32 cellular contexts compared by ENCODE assay signal in the genomic region with DNA sequence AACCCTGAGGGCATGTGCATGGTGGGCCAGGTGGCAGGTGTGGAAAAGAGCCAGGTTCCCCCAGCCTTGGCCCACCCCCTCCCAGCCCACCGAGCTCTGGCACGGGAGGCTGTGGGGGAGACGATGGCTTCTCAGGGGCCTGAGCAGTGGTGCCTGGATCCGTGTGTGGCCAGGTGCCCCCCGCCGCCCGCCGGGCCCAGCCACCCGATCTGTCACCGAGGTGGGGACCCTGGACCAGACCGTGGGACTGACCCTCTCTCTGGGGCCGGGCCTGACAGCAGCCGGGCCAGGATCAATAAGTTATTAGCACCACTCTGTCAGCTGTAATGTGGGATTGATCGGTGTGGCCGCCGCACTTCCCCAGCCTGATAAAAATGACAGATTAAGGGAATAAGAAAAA. TPM values are rescaled to one million over a fixed set of nuclear protein-coding genes. Genes with fewer than 3 reads are reported as not detected.
"Had no signal": no experiment of that assay in that cellular context is flagged by ENCODE, and none has a peak within 500 bp of the region (broad histone marks: within the 10 kb centered on the region; RNA-seq: fewer than 3 reads in every experiment).

No MANE protein-coding gene starts in this region.

- H3K27ac ChIP-seq: cardiac muscle cell, coronary artery, dorsolateral prefrontal cortex, gastrocnemius medialis, lower lobe of right lung, parathyroid adenoma, suprapubic skin, tibial artery had no signal

- FAIRE-seq: kidney had no signal

- H3K9me3 ChIP-seq: gastrocnemius medialis, lower lobe of right lung, mucosa of descending colon, spleen, suprapubic skin, tibial artery had no signal

- H3K4me3 Mint-ChIP-seq: activated CD4-positive, alpha-beta T cell treated with anti-CD3 and anti-CD28 coated beads for 36 hours; activated CD8-positive, alpha-beta memory T cell treated with anti-CD3 and anti-CD28 coated beads, Interleukin-2, amount 10 ng/mL, durations not matched to agents 7 days and 5 days; activated CD8-positive, alpha-beta T cell treated with anti-CD3 and anti-CD28 coated beads, Interleukin-2, amount 10 ng/mL, durations not matched to agents 7 days and 5 days; immature natural killer cell; nephron progenitor cell; T-cell had no signal

- H3K9me3 Mint-ChIP-seq: activated naive CD4-positive, alpha-beta T cell treated with anti-CD3 and anti-CD28 coated beads, Interleukin-2, amount 50 U/mL, for 72 hours; activated T-helper 2 cell treated with anti-CD3 and anti-CD28 coated beads, Interferon-gamma antibody, Interleukin-2, Interleukin-4, amounts not matched to agents 10 μg/mL and 5 μg/mL and 100 μg/mL, durations not matched to agents 14 hours and 24 hours and 36 hours; immature natural killer cell; nephron progenitor cell; T-cell had no signal

- H2AFZ ChIP-seq: parathyroid adenoma had no signal

- H3K27ac Mint-ChIP-seq: activated CD4-positive, alpha-beta T cell treated with anti-CD3 and anti-CD28 coated beads for 36 hours; activated CD8-positive, alpha-beta memory T cell treated with anti-CD3 and anti-CD28 coated beads, Interleukin-2, amount 10 ng/mL, durations not matched to agents 7 days and 5 days; activated CD8-positive, alpha-beta T cell treated with anti-CD3 and anti-CD28 coated beads, Interleukin-2, amount 10 ng/mL, durations not matched to agents 7 days and 5 days; activated naive CD4-positive, alpha-beta T cell treated with anti-CD3 and anti-CD28 coated beads, Interleukin-2, amount 50 U/mL, for 72 hours; activated T-helper 2 cell treated with anti-CD3 and anti-CD28 coated beads, Interferon-gamma antibody, Interleukin-2, Interleukin-4, amounts not matched to agents 10 μg/mL and 5 μg/mL and 100 μg/mL, durations not matched to agents 14 hours and 24 hours and 36 hours; immature natural killer cell; nephron progenitor cell; T-cell had no signal

- ATAC-seq: activated CD8-positive, alpha-beta memory T cell treated with anti-CD3 and anti-CD28 coated beads, Interleukin-2, amount 10 ng/mL, durations not matched to agents 7 days and 5 days; activated CD8-positive, alpha-beta T cell treated with anti-CD3 and anti-CD28 coated beads, Interleukin-2, amount 10 ng/mL, durations not matched to agents 7 days and 5 days; T-cell had no signal

- H3K9ac ChIP-seq: parathyroid adenoma had no signal

- H3K79me2 ChIP-seq: parathyroid adenoma had no signal

- H3K36me3 Mint-ChIP-seq: activated CD8-positive, alpha-beta memory T cell treated with anti-CD3 and anti-CD28 coated beads, Interleukin-2, amount 10 ng/mL, durations not matched to agents 7 days and 5 days; activated naive CD4-positive, alpha-beta T cell treated with anti-CD3 and anti-CD28 coated beads, Interleukin-2, amount 50 U/mL, for 72 hours; brain; immature natural killer cell; T-cell had no signal

- H3K4me3 ChIP-seq: cardiac muscle cell, coronary artery, dorsolateral prefrontal cortex, gastrocnemius medialis, lower lobe of right lung, mucosa of descending colon, spleen, suprapubic skin, tibial artery had no signal

- DNase-seq: activated CD4-positive, CD25-positive, alpha-beta regulatory T cell; activated CD8-positive, alpha-beta memory T cell treated with anti-CD3 and anti-CD28 coated beads, Interleukin-2, amount 10 ng/mL, durations not matched to agents 7 days and 5 days; activated CD8-positive, alpha-beta T cell treated with anti-CD3 and anti-CD28 coated beads, Interleukin-2, amount 10 ng/mL, durations not matched to agents 7 days and 5 days; activated T-cell treated with anti-CD3 and anti-CD28 coated beads, Interleukin-2, amount 50 U/mL, for 48 hours; anterior cingulate cortex; dorsolateral prefrontal cortex; effector memory CD4-positive, alpha-beta T cell; gastrocnemius medialis; head of caudate nucleus; hypothalamus; immature natural killer cell; kidney; lower lobe of right lung; mesendoderm; nephron progenitor cell; occipital lobe; spleen; stimulated activated naive CD4-positive, alpha-beta T cell; T-cell; tibial artery had no signal

- H3K36me3 ChIP-seq: cardiac muscle cell, gastrocnemius medialis, lower lobe of right lung, spleen, suprapubic skin, tibial artery had no signal

RNA-seq across cellular contexts. Expression of a gene that starts 13.8 kb away (rescaled TPM):
- total RNA-seq: activated CD4-positive, alpha-beta T cell treated with anti-CD3 and anti-CD28 coated beads for 36 hours; activated CD8-positive, alpha-beta T cell treated with anti-CD3 and anti-CD28 coated beads, Interleukin-2, amount 10 ng/mL, durations not matched to agents 7 days and 5 days; activated naive CD4-positive, alpha-beta T cell treated with anti-CD3 and anti-CD28 coated beads, Interleukin-2, amount 50 U/mL, for 72 hours; activated T-helper 2 cell treated with anti-CD3 and anti-CD28 coated beads, Interferon-gamma antibody, Interleukin-2, Interleukin-4, amounts not matched to agents 10 μg/mL and 5 μg/mL and 100 μg/mL, durations not matched to agents 14 hours and 24 hours and 36 hours; T-helper 2 cell treated with Interferon-gamma antibody and Interleukin-4, amounts not matched to agents 100 ng/mL and 5 ng/mL, for 36 hours had no signal

RNA-seq across cellular contexts. Expression of a gene that starts 28.8 kb away (rescaled TPM):
- total RNA-seq: cerebellum, occipital lobe had no signal

RNA-seq across cellular contexts. Expression of a gene that starts 44.4 kb away (rescaled TPM):
- total RNA-seq: activated CD4-positive, alpha-beta T cell treated with anti-CD3 and anti-CD28 coated beads for 36 hours; activated CD8-positive, alpha-beta memory T cell treated with anti-CD3 and anti-CD28 coated beads, Interleukin-2, amount 10 ng/mL, durations not matched to agents 7 days and 5 days; activated CD8-positive, alpha-beta T cell treated with anti-CD3 and anti-CD28 coated beads, Interleukin-2, amount 10 ng/mL, durations not matched to agents 7 days and 5 days; activated naive CD4-positive, alpha-beta T cell treated with anti-CD3 and anti-CD28 coated beads, Interleukin-2, amount 50 U/mL, for 72 hours; activated T-helper 2 cell treated with anti-CD3 and anti-CD28 coated beads, Interferon-gamma antibody, Interleukin-2, Interleukin-4, amounts not matched to agents 10 μg/mL and 5 μg/mL and 100 μg/mL, durations not matched to agents 14 hours and 24 hours and 36 hours; epithelial cell of proximal tubule; lower lobe of right lung; T-cell; T-helper 2 cell treated with Interferon-gamma antibody and Interleukin-4, amounts not matched to agents 100 ng/mL and 5 ng/mL, for 36 hours had no signal
